In the genomic region with DNA sequence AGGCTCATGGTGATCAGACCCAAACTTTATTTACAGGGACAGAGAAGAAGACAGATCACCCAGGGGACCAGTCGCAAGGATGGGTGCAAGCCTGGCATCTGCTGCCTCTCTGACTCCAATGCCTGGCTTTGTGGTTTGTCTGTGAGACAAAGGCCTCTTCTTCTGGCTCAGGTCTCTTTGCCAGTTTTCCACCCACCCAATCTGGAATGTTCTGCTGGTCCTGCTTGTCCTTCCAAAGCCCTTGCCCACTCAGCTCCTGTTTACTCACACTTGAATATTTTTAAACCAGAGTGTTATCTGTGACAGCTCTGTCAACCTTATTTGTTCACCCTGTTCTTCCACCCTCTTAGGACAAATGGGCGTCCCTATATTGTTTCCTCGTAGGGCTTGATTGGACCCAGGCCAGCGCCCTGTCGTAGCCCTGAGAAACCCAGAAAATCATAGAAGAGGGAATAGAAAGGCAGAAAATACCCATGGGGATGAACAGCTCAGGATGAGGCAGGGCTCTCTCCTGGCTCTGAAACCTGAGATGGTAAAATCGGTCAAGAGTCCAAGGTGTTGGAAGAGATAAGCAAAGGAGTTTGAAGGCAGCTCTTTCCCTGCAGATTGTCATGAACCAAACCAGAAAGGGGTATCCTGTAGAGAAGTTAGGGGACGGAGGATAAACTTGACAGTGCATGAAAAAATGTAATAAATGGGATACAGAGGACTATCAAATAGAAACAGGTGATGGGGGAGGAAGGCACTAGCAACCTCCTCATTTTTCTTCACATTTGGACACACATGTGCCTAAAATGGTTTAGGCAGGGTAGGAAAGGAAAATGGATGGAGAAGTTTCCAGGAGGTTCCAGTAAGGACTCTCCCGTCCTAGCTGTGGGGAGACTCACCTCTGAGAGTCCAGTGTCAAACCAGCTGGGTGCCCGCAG, we compare ENCODE assay signal across 11 cellular contexts. TPM values are rescaled to one million over a fixed set of nuclear protein-coding genes. Genes with fewer than 3 reads are reported as not detected.
DNase-seq lines count a peak whose midpoint lies in the region; ATAC-seq and FAIRE-seq lines count a peak whose summit lies in the region.
"Had no signal": no experiment of that assay in that cellular context is flagged by ENCODE, and none has a peak within 500 bp of the region (broad histone marks: within the 10 kb centered on the region; RNA-seq: fewer than 3 reads in every experiment).

No MANE protein-coding gene starts in this region.

- no peak for FAIRE-seq in urothelium cell line (lab: Jason Lieb, UNC)

- no peak for ATAC-seq in HG02642 (IDR thresholded peaks at IDR 0.05; ENCODE audit: poor library complexity, unreplicated experiment)

- DNase-seq in NCI-H2107 treated with DMSO at 0.1 percent for 48 hours (lab: John Stamatoyannopoulos, UW; ENCODE audit: unreplicated experiment) (peak; percentile 31), NCI-H2107 (lab: John Stamatoyannopoulos, UW) (no peak), globus pallidus (ENCODE audit: low spot score) (peak; percentile 97), occipital lobe (lab: John Stamatoyannopoulos, UW) (peak; percentile 81), urothelium cell line (ENCODE audit: low spot score) (peak; percentile 55), NAMALWA (ENCODE audit: low spot score) (no peak), ureter (ENCODE audit: low spot score) (no peak)
- DNase-seq: 8988T; activated CD4-positive, alpha-beta T cell treated with anti-CD3 and anti-CD28 coated beads for 48 hours; NK-92 treated with Interleukin-12 subunit alpha and Interleukin-12 subunit beta, amount 100 ng/mL, for 24 hours had no signal

RNA-seq across cellular contexts. Expression of a gene that starts 0.7 kb away (rescaled TPM):
- total RNA-seq in occipital lobe, result 10.3 TPM
- total RNA-seq in ureter, result 106 TPM

RNA-seq across cellular contexts. Expression of a gene that starts 1.6 kb away (rescaled TPM):
- total RNA-seq in occipital lobe, result 0.31 TPM
- total RNA-seq in ureter, result 0.83 TPM

RNA-seq across cellular contexts. Expression of a gene that starts 7.8 kb away (rescaled TPM):
- not detected for total RNA-seq in occipital lobe
- total RNA-seq in ureter, result 8.5 TPM

RNA-seq across cellular contexts. Expression of a gene that starts 26.2 kb away (rescaled TPM):
- total RNA-seq in occipital lobe (78.5 TPM), ureter (24.7 TPM)

RNA-seq across cellular contexts. Expression of a gene that starts 31.6 kb away (rescaled TPM):
- 6.9 TPM for total RNA-seq in occipital lobe
- total RNA-seq in ureter, result 50.9 TPM

Comparison
In these comparisons a context has a peak if more than half of its experiments do, and no peak if none do; other contexts are left out.
1. DNase-seq: peak in NCI-H2107 treated with DMSO at 0.1 percent for 48 hours (single experiment), globus pallidus (single experiment), occipital lobe (single experiment) and urothelium cell line (single experiment); none in NCI-H2107 (single experiment), NAMALWA (single experiment) and ureter (single experiment).